9 cellular contexts compared by ENCODE assay signal in the genomic region with DNA sequence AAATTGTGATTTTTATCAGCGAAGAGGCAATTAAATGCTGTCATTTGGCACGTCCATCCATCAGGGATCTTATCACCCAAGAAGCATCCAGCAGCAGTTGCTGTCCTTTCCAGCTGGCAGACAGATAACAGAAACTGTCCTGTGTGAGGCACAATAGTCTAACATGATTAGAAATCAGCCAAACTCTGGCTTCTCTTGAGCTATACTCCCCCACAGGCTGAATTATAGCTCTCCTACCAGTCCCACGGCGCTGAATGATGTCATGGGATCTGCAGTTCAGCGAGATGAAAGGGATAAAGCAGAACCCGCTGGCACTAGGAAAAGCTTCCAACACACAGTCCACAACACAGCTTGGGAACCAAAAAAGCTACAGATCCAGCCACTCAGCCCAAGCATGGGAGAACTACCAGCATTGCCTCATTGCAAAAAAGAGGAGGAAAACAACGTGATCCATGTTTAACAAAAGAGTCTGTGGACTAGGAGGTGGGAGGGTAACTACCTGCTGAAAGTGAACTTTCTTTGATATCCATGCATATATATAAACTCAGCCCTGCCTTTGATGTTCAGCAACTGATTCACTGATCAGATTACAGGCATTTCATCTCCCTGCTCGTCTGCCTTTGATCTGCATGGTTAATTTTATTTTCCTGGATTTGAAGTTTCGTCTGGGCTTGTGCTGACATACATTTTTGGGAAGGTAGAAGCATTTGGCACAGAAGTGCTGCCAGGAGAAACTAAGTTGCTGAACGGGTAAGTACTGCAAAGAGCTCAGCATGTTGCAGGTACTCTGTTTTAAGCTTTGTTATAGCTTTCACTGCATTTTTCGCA. TPM values are rescaled to one million over a fixed set of nuclear protein-coding genes. Genes with fewer than 3 reads are reported as not detected.
DNase-seq lines count a peak whose midpoint lies in the region; ATAC-seq and TF ChIP-seq lines count a peak whose summit lies in the region.
"Had no signal": no experiment of that assay in that cellular context is flagged by ENCODE, and none has a peak within 500 bp of the region (broad histone marks: within the 10 kb centered on the region; RNA-seq: fewer than 3 reads in every experiment).

TSS of gene TNFRSF19 (plus strand) at position 314 of the 828 bp plus-strand sequence. CDS start 19,772 bp downstream, outside the sequence.

- H3K36me3 ChIP-seq in PC-9 (ENCODE audit: low read depth), result no peaks in the 10 kb centered on the region

- H2AFZ ChIP-seq in PC-9, result no peak within 1 kb of the TSS

- no peaks in the 10 kb centered on the region for H4K20me1 ChIP-seq in PC-9 (ENCODE audit: insufficient read depth)

- H3K79me2 ChIP-seq in PC-9 (ENCODE audit: low read depth), result no peaks in the 10 kb centered on the region

- no peaks in the 10 kb centered on the region for H3K9me2 ChIP-seq in PC-9 (ENCODE audit: insufficient read depth)

- 0 out of 2 replicates have a peak, but pooled peaks cover 8% of the 10 kb centered on the region for H3K27me3 ChIP-seq in PC-9 (ENCODE audit: insufficient read depth, low read depth)

- no peaks in the 10 kb centered on the region for H3F3A ChIP-seq in PC-9 (ENCODE audit: insufficient read depth, low read depth)

- POLR2A ChIA-PET in PC-9 (lab: Charles Lee; ENCODE audit: unreplicated experiment), result no interaction called here

- CTCF ChIA-PET in PC-9 (lab: Charles Lee), result no interaction called here

- no peaks in the 10 kb centered on the region for H3K4me1 ChIP-seq in PC-9 (replicated peaks; ENCODE audit: insufficient read depth)

- H3K9me3 ChIP-seq in PC-9 (ENCODE audit: insufficient read depth, low read depth), result no peaks in the 10 kb centered on the region

- H3K27ac ChIP-seq in PC-9, result no peak within 1 kb of the TSS

- H3K4me3 ChIP-seq in foreskin fibroblast (ENCODE audit: low read depth in 1 of 2, low read length in 2 of 2), result peak within 1 kb of the TSS; percentile 38 to 54
- no peak within 1 kb of the TSS for H3K4me3 ChIP-seq in PC-9

- ATAC-seq in HG03521 (IDR thresholded peaks at IDR 0.05; ENCODE audit: unreplicated experiment) (no peak), left lobe of liver (no peak)

- TF ChIP-seq CTCF in foreskin fibroblast (IDR thresholded peaks at IDR 0.05; ENCODE audit: low read depth, low read length), result no peak
- TF ChIP-seq CTCF in PC-9 (conservative IDR thresholded peaks at IDR 0.05), result no peak

- intact Hi-C loops in PC-9 (cut with micrococcal nuclease; ENCODE audit: unreplicated experiment), result loop anchor here (10.0 kb wide), 1 partner anchor 294 kb away; no protein-coding TSS in a partner anchor

- DNase-seq in EL (peak; percentile 77), OCI-M2 (lab: John Stamatoyannopoulos, UW; ENCODE audit: unreplicated experiment) (peak; percentile 58), foreskin fibroblast (peak; percentile 74 to 84), pons (ENCODE audit: low spot score) (peak; percentile 43), PC-9 (no peak), left lobe of liver (ENCODE audit: low spot score) (no peak)
- DNase-seq in stimulated activated CD4-positive, alpha-beta T cell treated with anti-CD3 and anti-CD28 coated beads, Interleukin-1b, Interleukin-23, amount 100 ng/mL, for 48 hours, result no peak
- DNase-seq: activated naive CD8-positive, alpha-beta T cell treated with anti-CD3 and anti-CD28 coated beads, Interleukin-2, amount 10 ng/mL, durations not matched to agents 7 days and 5 days had no signal

- no peak within 1 kb of the TSS for H3K4me2 ChIP-seq in PC-9

- BruUV-seq in PC-9 (replicated peaks; lab: Mats Ljungman, UMichigan), result no TSS peak

RNA-seq across cellular contexts. Expression of gene TNFRSF19, which starts in this region (rescaled TPM):
- 0.13 and 0.24 TPM in 2 replicates for total RNA-seq in PC-9 (2021)
- 0.60 TPM for total RNA-seq in left lobe of liver
- total RNA-seq: activated naive CD8-positive, alpha-beta T cell treated with anti-CD3 and anti-CD28 coated beads, Interleukin-2, amount 10 ng/mL, durations not matched to agents 7 days and 5 days had no signal

Comparison
In these comparisons a context has a peak if more than half of its experiments do, and no peak if none do; other contexts are left out.
1. DNase-seq: peak in EL (single experiment), OCI-M2 (single experiment), foreskin fibroblast (2 of 2) and pons (single experiment); none in stimulated activated CD4-positive, alpha-beta T cell treated with anti-CD3 and anti-CD28 coated beads, Interleukin-1b, Interleukin-23, amount 100 ng/mL, for 48 hours (single experiment), PC-9 (0 of 2) and left lobe of liver (single experiment).